3 cellular contexts compared by ENCODE assay signal in the genomic region with DNA sequence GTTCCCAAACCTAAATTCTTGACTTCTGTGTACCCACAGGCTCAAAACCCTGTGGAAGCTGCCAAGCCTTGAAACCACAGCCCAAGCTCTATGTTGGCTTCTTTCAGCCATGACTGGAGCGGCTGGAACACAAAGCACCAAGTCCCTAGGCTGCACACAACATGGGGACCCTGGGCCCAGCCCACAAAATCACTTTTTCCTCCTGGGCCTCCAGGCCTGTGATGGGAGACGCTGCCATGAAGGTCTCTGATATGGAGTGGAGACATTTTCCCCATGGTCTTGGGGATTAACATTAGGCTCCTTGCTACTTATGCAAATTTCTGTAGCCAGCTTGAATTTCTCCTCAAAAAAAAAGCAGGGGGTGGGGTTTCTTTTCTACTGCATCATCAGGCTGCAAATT.
DNase-seq lines count a peak whose midpoint lies in the region; ATAC-seq, FAIRE-seq and TF ChIP-seq lines count a peak whose summit lies in the region.
"Not testable (repeated sequence)": the region's sequence is repeated elsewhere in the genome, so short reads cannot be mapped to it uniquely, and the experiment has no call there.

No MANE protein-coding gene starts in this region.

- TF ChIP-seq POLR2A in A549 (IDR thresholded peaks at IDR 0.05; ENCODE audit: low read length); K562 (conservative IDR thresholded peaks at IDR 0.05): not testable (repeated sequence)

- intact Hi-C loops in K562 (cut with micrococcal nuclease): loop anchor here (5.0 kb wide), 1 partner anchor 84 kb away; a partner anchor contains a TSS

- ATAC-seq in A549, K562: not testable (repeated sequence)

- not testable (repeated sequence) for H2AFZ ChIP-seq in K562 (ENCODE audit: low read depth, low read length)

- H3K4me1 ChIP-seq in A549; HEK293 (ENCODE audit: control insufficient read depth, insufficient read depth, low read length); K562 (replicated peaks in 1 of 2; ENCODE audit: control insufficient read depth in 2 of 2, insufficient read depth in 2 of 2, low read length in 2 of 2): not testable (repeated sequence)

- H3K9me3 ChIP-seq in A549; HEK293 (ENCODE audit: control insufficient read depth, insufficient read depth, low read depth, low read length); K562 (replicated peaks; ENCODE audit: control insufficient read depth, insufficient read depth, low read depth, low read length): not testable (repeated sequence)

- DNase-seq in A549 (ENCODE audit: low read depth in 1 of 2, low spot score in 1 of 2); K562 (ENCODE audit: extremely low read depth in 1 of 4, low spot score in 3 of 4): not testable (repeated sequence)

- H3K9ac ChIP-seq in K562 (ENCODE audit: insufficient read depth in 1 of 2, low read depth in 2 of 2, low read length in 2 of 2): not testable (repeated sequence)

- FAIRE-seq in A549 (lab: Jason Lieb, UNC); K562 (lab: Jason Lieb, UNC): not testable (repeated sequence)

- POLR2A ChIA-PET in A549 (lab: Yijun Ruan, JAX); HEK293 (lab: Yijun Ruan, JAX); K562 (lab: Yijun Ruan, JAX): not testable (repeated sequence)

- not testable (repeated sequence) for BruUV-seq in K562 (replicated peaks; lab: Mats Ljungman, UMichigan)

- H3K9me1 ChIP-seq in K562 (ENCODE audit: control insufficient read depth, insufficient read depth, low read length): not testable (repeated sequence)

- in situ Hi-C loops in K562 (cut with MboI): not testable (repeated sequence)

- H4K20me1 ChIP-seq in K562 (replicated peaks; ENCODE audit: control insufficient read depth, insufficient read depth, low read length): not testable (repeated sequence)

- 41% methylated on average over 2 of the region's 2 CpGs for WGBS in A549 (ENCODE audit: missing lambda C conversion rate)
- 0% methylated on average over 1 of the region's 2 CpGs for WGBS in K562 (ENCODE audit: insufficient coverage, low coverage, missing lambda C conversion rate)

- H3K4me2 ChIP-seq in A549; K562 (ENCODE audit: insufficient read depth, low read length): not testable (repeated sequence)

- not testable (repeated sequence) for TF ChIP-seq EP300 in A549 (IDR thresholded peaks at IDR 0.05); K562 (IDR thresholded peaks at IDR 0.05; ENCODE audit: low read length)

- TF ChIP-seq RAD21 in A549 (conservative IDR thresholded peaks at IDR 0.05 in 1 of 2, IDR thresholded peaks at IDR 0.05 in 1 of 2); K562 (CRISPR knock-in tag; conservative IDR thresholded peaks at IDR 0.05 in 1 of 2, IDR thresholded peaks at IDR 0.05 in 1 of 2): not testable (repeated sequence)

- not testable (repeated sequence) for H3K4me3 ChIP-seq in A549; HEK293 (ENCODE audit: low read depth, low read length); K562

- CTCF ChIA-PET in A549 (lab: Yijun Ruan, JAX); HEK293 (lab: Yijun Ruan, JAX); K562 (lab: Yijun Ruan, JAX; ENCODE audit: low intra/inter-chr PET ratio): not testable (repeated sequence)

- not testable (repeated sequence) for H3K27me3 ChIP-seq in K562 (ENCODE audit: control insufficient read depth in 2 of 2, insufficient read depth in 2 of 2, low read length in 2 of 2)

- not testable (repeated sequence) for H3K27ac ChIP-seq in A549; HEK293 (ENCODE audit: extremely low read depth, low read depth, low read length); K562 (ENCODE audit: extremely low read depth, low read depth, low read length)

- H3K36me3 ChIP-seq in HEK293 (ENCODE audit: control insufficient read depth in 2 of 2, insufficient read depth in 1 of 2, low read length in 2 of 2); K562 (ENCODE audit: control insufficient read depth, insufficient read depth, low read length): not testable (repeated sequence)

- not testable (repeated sequence) for TF ChIP-seq CTCF in A549 (IDR thresholded peaks at IDR 0.05); HEK293 (tag by site-specific recombination; IDR thresholded peaks at IDR 0.05); K562 (IDR thresholded peaks at IDR 0.05 in 2 of 3, conservative IDR thresholded peaks at IDR 0.05 in 1 of 3; ENCODE audit: insufficient read depth in 2 of 3, low read depth in 1 of 3, low read length in 3 of 3)

- peaks cover 14% of the 10 kb centered on the region for H3K79me2 ChIP-seq in K562 (ENCODE audit: control insufficient read depth, insufficient read depth, low read length)

TF ChIP-seq in A549, 52 proteins besides CTCF, POLR2A, EP300 and RAD21:
- TF ChIP-seq ZFP36 (IDR thresholded peaks at IDR 0.05; ENCODE audit: borderline replicate concordance, partially characterized antibody): peak; percentile 57

TF ChIP-seq in HEK293, 187 proteins besides CTCF, POLR2A, EP300 and RAD21:
- peak; percentile 68 for TF ChIP-seq ZNF585B (tag by site-specific recombination; IDR thresholded peaks at IDR 0.05)

TF ChIP-seq in K562, 482 proteins besides CTCF, POLR2A, EP300 and RAD21:
- peak; percentile 63 for TF ChIP-seq ZFP36 (IDR thresholded peaks at IDR 0.05; ENCODE audit: low read depth, low read length, partially characterized antibody)
